In genomic region chr7:101727184-101727583, GRCh38 we compare ENCODE assay signal across 2 cellular contexts.
TF ChIP-seq lines count a peak whose summit lies in the region.

No MANE protein-coding gene starts in this region.

TF ChIP-seq in HEK293, 187 proteins besides CTCF, POLR2A, EP300 and RAD21:
- TF ChIP-seq ZNF121 (tag by site-specific recombination; IDR thresholded peaks at IDR 0.05) (peak; percentile 88), ZNF785 (tag by site-specific recombination; IDR thresholded peaks at IDR 0.05) (no peak), ZNF157 (tag by site-specific recombination; IDR thresholded peaks at IDR 0.05) (no peak), GLI2 (tag by site-specific recombination; IDR thresholded peaks at IDR 0.05; ENCODE audit: borderline replicate concordance, low read depth) (no peak)

TF ChIP-seq in K562, 482 proteins besides CTCF, POLR2A, EP300 and RAD21:
- TF ChIP-seq RBM14 (IDR thresholded peaks at IDR 0.05; ENCODE audit: borderline replicate concordance, insufficient read depth, low read depth, low read length), result no peak
- no peak for TF ChIP-seq SP1 (CRISPR knock-in tag; IDR thresholded peaks at IDR 0.05)
- TF ChIP-seq ATF6 (CRISPR knock-in tag; IDR thresholded peaks at IDR 0.05), result no peak
- peak; percentile 91 for TF ChIP-seq ZNF121 (CRISPR knock-in tag; conservative IDR thresholded peaks at IDR 0.05)
- TF ChIP-seq MECOM (CRISPR knock-in tag; IDR thresholded peaks at IDR 0.05), result no peak
- no peak for TF ChIP-seq STAT6 (CRISPR knock-in tag; IDR thresholded peaks at IDR 0.05)
- TF ChIP-seq ZBTB26 (CRISPR knock-in tag; IDR thresholded peaks at IDR 0.05), result no peak
- no peak for TF ChIP-seq ZNF165 (CRISPR knock-in tag; IDR thresholded peaks at IDR 0.05; ENCODE audit: borderline replicate concordance)
- no peak for TF ChIP-seq MYBL2 (IDR thresholded peaks at IDR 0.05; ENCODE audit: low read depth)
- TF ChIP-seq MYBL2 (CRISPR knock-in tag; IDR thresholded peaks at IDR 0.05; ENCODE audit: borderline replicate concordance), result no peak
- no peak for TF ChIP-seq ZNF197 (CRISPR knock-in tag; IDR thresholded peaks at IDR 0.05; ENCODE audit: low read depth)
- no peak for TF ChIP-seq CSDE1 (IDR thresholded peaks at IDR 0.05)
- TF ChIP-seq BCOR (IDR thresholded peaks at IDR 0.05), result 0 out of 2 replicates have a peak, but pooled peaks have one; percentile 10
- TF ChIP-seq HDAC8 (tag; IDR thresholded peaks at IDR 0.05), result no peak
- no peak for TF ChIP-seq FOXK1 (CRISPR knock-in tag; IDR thresholded peaks at IDR 0.05; ENCODE audit: borderline replicate concordance)
- TF ChIP-seq ZNF354B (CRISPR knock-in tag; IDR thresholded peaks at IDR 0.05), result no peak
- no peak for TF ChIP-seq SAFB (IDR thresholded peaks at IDR 0.05; ENCODE audit: borderline replicate concordance, low read depth, low read length)
- TF ChIP-seq KHSRP (IDR thresholded peaks at IDR 0.05), result no peak
- TF ChIP-seq ZNF41 (CRISPR knock-in tag; conservative IDR thresholded peaks at IDR 0.05), result no peak
- peak; percentile 4 for TF ChIP-seq RBM25 (IDR thresholded peaks at IDR 0.05; ENCODE audit: low read depth, low read length, severe bottlenecking)
- TF ChIP-seq GABPB1 (CRISPR knock-in tag; IDR thresholded peaks at IDR 0.05), result no peak
